In the genomic region with DNA sequence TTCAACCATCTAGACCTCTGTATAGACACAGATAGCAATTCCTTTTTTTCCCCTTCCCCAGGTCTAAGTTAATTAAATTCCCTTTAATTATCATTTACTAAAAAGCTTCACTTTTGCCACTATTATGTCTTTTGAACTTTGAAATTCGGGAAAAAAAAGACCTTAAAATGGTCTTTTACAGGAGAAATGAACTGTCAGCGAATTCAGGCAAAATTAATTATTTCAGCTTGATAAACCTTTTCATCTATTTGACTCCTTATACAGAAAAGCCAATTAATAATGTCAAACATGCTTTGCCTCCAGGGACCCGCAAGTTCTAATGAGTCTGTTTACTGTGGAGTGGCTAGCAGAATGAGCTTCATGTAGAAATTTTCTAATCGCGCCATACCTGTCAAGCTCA, we compare ENCODE assay signal across 19 cellular contexts.
DNase-seq lines count a peak whose midpoint lies in the region; ATAC-seq, FAIRE-seq and TF ChIP-seq lines count a peak whose summit lies in the region.
"Had no signal": no experiment of that assay in that cellular context is flagged by ENCODE, and none has a peak within 500 bp of the region (broad histone marks: within the 10 kb centered on the region; RNA-seq: fewer than 3 reads in every experiment).

No MANE protein-coding gene starts in this region.

- no peak overlapping the region for H3K23ac ChIP-seq in neuronal stem cell (ENCODE audit: low read depth, low read length, poor library complexity)

- H3K9me1 ChIP-seq in K562 (ENCODE audit: control insufficient read depth, insufficient read depth, low read length): no peaks in the 10 kb centered on the region

- in situ Hi-C loops in HepG2 (cut with HindIII; ENCODE audit: extremely low pct_ligation_motif_present, low pct_unique_long_range_greater_than_20kb): no loop called here
- in situ Hi-C loops in K562 (cut with MboI): no loop called here

- CTCF ChIA-PET in HepG2 (lab: Yijun Ruan, JAX; ENCODE audit: low intra/inter-chr PET ratio, low total read pairs) (no interaction called here), K562 (lab: Yijun Ruan, JAX; ENCODE audit: low intra/inter-chr PET ratio) (no interaction called here)

- H3K79me2 ChIP-seq in HepG2 (ENCODE audit: insufficient read depth, low read length) (no peaks in the 10 kb centered on the region), K562 (ENCODE audit: control insufficient read depth, insufficient read depth, low read length) (no peaks in the 10 kb centered on the region)

- no peak for DNase-seq in HepG2 (ENCODE audit: low spot score)
- DNase-seq in right lobe of liver: no peak
- no peak for DNase-seq in K562 (ENCODE audit: extremely low read depth in 1 of 4, low spot score in 3 of 4)
- DNase-seq in neuronal stem cell (ENCODE audit: low spot score): no peak
- no peak for DNase-seq in superior temporal gyrus (ENCODE audit: extremely low spot score)
- DNase-seq: ACHN; BE2C; C1 segment of cervical spinal cord; CD4-positive, alpha-beta memory T cell; CD4-positive, CD25-positive, alpha-beta regulatory T cell; CD8-positive, alpha-beta memory T cell; COR-L47; DMS79 treated with DMSO at 0.1 percent for 48 hours; GF-D8 had no signal

- no peak for FAIRE-seq in HepG2 (lab: Jason Lieb, UNC)
- FAIRE-seq in K562 (lab: Jason Lieb, UNC): no peak
- FAIRE-seq: G401.6, GM12891, GM19239 had no signal

- TF ChIP-seq POLR2A in HepG2 (IDR thresholded peaks at IDR 0.05; ENCODE audit: insufficient read depth in 1 of 2, low read depth in 2 of 2, low read length in 2 of 2) (no peak), right lobe of liver (IDR thresholded peaks at IDR 0.05) (no peak), K562 (conservative IDR thresholded peaks at IDR 0.05) (no peak)

- H4K20me1 ChIP-seq in HepG2 (ENCODE audit: insufficient read depth, low read length): no peaks in the 10 kb centered on the region
- no peaks in the 10 kb centered on the region for H4K20me1 ChIP-seq in K562 (replicated peaks; ENCODE audit: control insufficient read depth, insufficient read depth, low read length)
- H4K20me1 ChIP-seq: BLaER1 had no signal

- no peak overlapping the region for H3K4me3 ChIP-seq in HepG2 (replicated peaks in 1 of 3; ENCODE audit: insufficient read depth in 1 of 3, low read depth in 2 of 3, low read length in 3 of 3)
- H3K4me3 ChIP-seq in right lobe of liver: no peak overlapping the region
- no peak overlapping the region for H3K4me3 ChIP-seq in K562
- H3K4me3 ChIP-seq in neuronal stem cell (ENCODE audit: low read length in 2 of 2): no peak overlapping the region
- H3K4me3 ChIP-seq: BLaER1 had no signal

- no peak overlapping the region for H3K18ac ChIP-seq in neuronal stem cell (ENCODE audit: low read length)

- POLR2A ChIA-PET in HepG2 (lab: Yijun Ruan, JAX): no interaction called here
- POLR2A ChIA-PET in K562 (lab: Yijun Ruan, JAX): no interaction called here

- H3K9ac ChIP-seq in HepG2 (ENCODE audit: insufficient read depth, low read depth, low read length) (no peak overlapping the region), K562 (ENCODE audit: insufficient read depth in 1 of 2, low read depth in 2 of 2, low read length in 2 of 2) (no peak overlapping the region), neuronal stem cell (ENCODE audit: low read depth, low read length, poor library complexity) (no peak overlapping the region)
- H3K9ac ChIP-seq: BLaER1 had no signal

- no peaks in the 10 kb centered on the region for H3K36me3 ChIP-seq in HepG2 (replicated peaks in 1 of 2; ENCODE audit: control insufficient read depth in 1 of 2, insufficient read depth in 2 of 2, low read length in 2 of 2)
- H3K36me3 ChIP-seq in right lobe of liver: no peaks in the 10 kb centered on the region
- H3K36me3 ChIP-seq in K562 (ENCODE audit: control insufficient read depth, insufficient read depth, low read length): no peaks in the 10 kb centered on the region
- H3K36me3 ChIP-seq in neuronal stem cell (replicated peaks in 1 of 2; ENCODE audit: control insufficient read depth in 2 of 2, insufficient read depth in 2 of 2, low read length in 2 of 2): no peaks in the 10 kb centered on the region
- H3K36me3 ChIP-seq: BE2C, BLaER1 had no signal

- ATAC-seq in HepG2 (no peak), right lobe of liver (no peak), K562 (no peak)

- no peak overlapping the region for H2AK5ac ChIP-seq in neuronal stem cell (ENCODE audit: low read depth, low read length)

- intact Hi-C loops in HepG2 (cut with micrococcal nuclease; ENCODE audit: unreplicated experiment) (no loop called here), right lobe of liver (cut with DNase I) (no loop called here), K562 (cut with micrococcal nuclease) (no loop called here)

- TF ChIP-seq CTCF in HepG2 (CRISPR knock-in tag; IDR thresholded peaks at IDR 0.05) (no peak), right lobe of liver (IDR thresholded peaks at IDR 0.05) (no peak), K562 (IDR thresholded peaks at IDR 0.05 in 2 of 3, conservative IDR thresholded peaks at IDR 0.05 in 1 of 3; ENCODE audit: insufficient read depth in 2 of 3, low read depth in 1 of 3, low read length in 3 of 3) (no peak)

- H3K27me3 ChIP-seq in HepG2 (ENCODE audit: control insufficient read depth in 1 of 2, insufficient read depth in 2 of 2, low read length in 2 of 2) (no peaks in the 10 kb centered on the region; a peak in 3 of 5 replicates), right lobe of liver (no peaks in the 10 kb centered on the region), K562 (ENCODE audit: control insufficient read depth in 2 of 2, insufficient read depth in 2 of 2, low read length in 2 of 2) (peaks cover 3 to 12% of the 10 kb centered on the region in 2 experiments; a peak in 4 of 5 replicates), neuronal stem cell (ENCODE audit: control insufficient read depth in 3 of 3, insufficient read depth in 3 of 3, low read depth in 1 of 3, low read length in 3 of 3) (peaks cover 4 to 45% (median 9%) of the 10 kb centered on the region in 3 experiments)
- H3K27me3 ChIP-seq: BE2C, BLaER1 had no signal

- no peak overlapping the region for H3K27ac ChIP-seq in HepG2 (ENCODE audit: extremely low read length, insufficient read depth, low read length)
- H3K27ac ChIP-seq in right lobe of liver: no peak overlapping the region
- H3K27ac ChIP-seq in K562 (ENCODE audit: extremely low read depth, low read depth, low read length): no peak overlapping the region
- H3K27ac ChIP-seq in neuronal stem cell (replicated peaks; ENCODE audit: low read length): no peak overlapping the region
- H3K27ac ChIP-seq: 22Rv1, BLaER1 had no signal

- no peak overlapping the region for H2AFZ ChIP-seq in HepG2 (ENCODE audit: low read length)
- no peak overlapping the region for H2AFZ ChIP-seq in K562 (ENCODE audit: low read depth, low read length)
- H2AFZ ChIP-seq in neuronal stem cell (ENCODE audit: low read length): no peak overlapping the region

- H3K4ac ChIP-seq in neuronal stem cell (ENCODE audit: low read length): no peak overlapping the region

- no peak overlapping the region for H3K4me2 ChIP-seq in HepG2 (ENCODE audit: low read depth, low read length)
- no peak overlapping the region for H3K4me2 ChIP-seq in K562 (ENCODE audit: insufficient read depth, low read length)
- no peak overlapping the region for H3K4me2 ChIP-seq in neuronal stem cell (ENCODE audit: insufficient read depth, low read length, poor library complexity, severe bottlenecking)
- H3K4me2 ChIP-seq: BLaER1 had no signal

- H2BK120ac ChIP-seq in neuronal stem cell (ENCODE audit: low read depth, low read length): no peak overlapping the region

- TF ChIP-seq RAD21 in HepG2 (CRISPR knock-in tag; IDR thresholded peaks at IDR 0.05) (no peak), K562 (CRISPR knock-in tag; conservative IDR thresholded peaks at IDR 0.05 in 1 of 2, IDR thresholded peaks at IDR 0.05 in 1 of 2) (no peak)

- H3K9me3 ChIP-seq in HepG2 (ENCODE audit: low read length) (no peaks in the 10 kb centered on the region), right lobe of liver (no peaks in the 10 kb centered on the region), K562 (replicated peaks; ENCODE audit: control insufficient read depth, insufficient read depth, low read depth, low read length) (no peaks in the 10 kb centered on the region), neuronal stem cell (replicated peaks in 1 of 2; ENCODE audit: control insufficient read depth in 2 of 2, insufficient read depth in 1 of 2, low read depth in 1 of 2, low read length in 2 of 2) (peaks cover 0 to 3% of the 10 kb centered on the region in 2 donors)
- H3K9me3 ChIP-seq: BE2C, BLaER1 had no signal

- H3K4me1 ChIP-seq in HepG2 (ENCODE audit: insufficient read depth, low read length) (no peaks in the 10 kb centered on the region), right lobe of liver (no peaks in the 10 kb centered on the region), K562 (replicated peaks in 1 of 2; ENCODE audit: control insufficient read depth in 2 of 2, insufficient read depth in 2 of 2, low read length in 2 of 2) (no peaks in the 10 kb centered on the region), neuronal stem cell (ENCODE audit: control insufficient read depth in 2 of 2, insufficient read depth in 1 of 2, low read depth in 1 of 2, low read length in 2 of 2) (peaks cover 0 to 22% of the 10 kb centered on the region in 2 donors)
- H3K4me1 ChIP-seq: BE2C, BLaER1 had no signal

- no peak for TF ChIP-seq EP300 in HepG2 (IDR thresholded peaks at IDR 0.05; ENCODE audit: low read depth in 2 of 2, low read length in 2 of 2)
- TF ChIP-seq EP300 in HepG2 (CRISPR knock-in tag; IDR thresholded peaks at IDR 0.05; ENCODE audit: borderline replicate concordance): no peak
- no peak for TF ChIP-seq EP300 in K562 (IDR thresholded peaks at IDR 0.05; ENCODE audit: low read length)

- 53% methylated on average over 5 of the region's 5 CpGs for WGBS in HepG2 (ENCODE audit: low lambda C conversion rate)
- WGBS in right lobe of liver (ENCODE audit: insufficient coverage, low coverage, low lambda C conversion rate, missing lambda C conversion rate): 78% methylated on average over 5 of the region's 5 CpGs
- 2% methylated on average over 5 of the region's 5 CpGs for WGBS in K562 (ENCODE audit: insufficient coverage, low coverage, missing lambda C conversion rate)
- no CpG with 5 or more reads among the region's 5 CpGs for WGBS in neuronal stem cell (ENCODE audit: extremely low coverage in 2 of 2, insufficient read length in 2 of 2, insufficient replicate concordance in 1 of 2), 2 donors

- no peak overlapping the region for H4K91ac ChIP-seq in neuronal stem cell (ENCODE audit: low read depth, low read length, poor library complexity)

- H2BK12ac ChIP-seq in neuronal stem cell (ENCODE audit: low read length): no peak overlapping the region

- H4K8ac ChIP-seq in neuronal stem cell (ENCODE audit: low read depth, low read length): no peak overlapping the region

- H3K14ac ChIP-seq in neuronal stem cell (ENCODE audit: low read length): no peak overlapping the region

- H3K79me1 ChIP-seq in neuronal stem cell (ENCODE audit: low read depth, low read length): no peaks in the 10 kb centered on the region

- no peak overlapping the region for H2BK5ac ChIP-seq in neuronal stem cell (ENCODE audit: low read length)

- BruUV-seq in HepG2 (replicated peaks; lab: Mats Ljungman, UMichigan): no TSS peak
- BruUV-seq in K562 (replicated peaks; lab: Mats Ljungman, UMichigan): no TSS peak

- H2BK15ac ChIP-seq in neuronal stem cell (ENCODE audit: low read length): no peak overlapping the region

TF ChIP-seq in HepG2, 621 proteins besides CTCF, POLR2A, EP300 and RAD21 (continues in another document):
- TF ChIP-seq KDM5A (IDR thresholded peaks at IDR 0.05; ENCODE audit: borderline replicate concordance, low read length): no peak

Comparison
In these comparisons a context has a peak if more than half of its experiments do, and no peak if none do; other contexts are left out.
1. Of the 241 proteins assayed by ChIP-seq in both HepG2 and K562: peak only in HepG2: MAFF and MAFK; only in K562: none; in both: none; in neither: 239.